23 cellular contexts compared by ENCODE assay signal in the genomic region with DNA sequence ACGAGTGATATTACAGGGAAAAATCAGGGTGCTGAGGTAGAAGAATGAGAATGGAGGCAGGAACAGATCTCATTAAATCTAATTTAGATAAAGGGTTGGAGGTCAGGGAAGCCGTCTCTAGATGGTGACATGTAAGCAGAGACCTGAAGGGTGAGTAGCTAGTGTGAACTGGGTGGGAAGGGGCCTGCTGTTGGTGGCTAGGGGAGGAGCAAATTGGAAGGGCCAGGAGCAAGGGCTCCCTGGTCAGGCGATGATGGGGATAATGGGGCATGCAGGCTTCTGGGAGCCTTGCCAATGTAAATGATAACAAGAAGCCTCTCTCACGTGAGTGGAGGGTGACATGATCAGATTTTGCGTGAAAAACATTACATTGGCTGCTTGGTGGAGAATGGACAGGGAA.
DNase-seq lines count a peak whose midpoint lies in the region; ATAC-seq and TF ChIP-seq lines count a peak whose summit lies in the region.
"Had no signal": no experiment of that assay in that cellular context is flagged by ENCODE, and none has a peak within 500 bp of the region (broad histone marks: within the 10 kb centered on the region; RNA-seq: fewer than 3 reads in every experiment).

No MANE protein-coding gene starts in this region.

- in situ Hi-C loops in brain microvascular endothelial cell (cut with HindIII; ENCODE audit: low pct_ligation_motif_present, low sequenced_read_pairs): no loop called here

- no peak overlapping the region for H3K27ac ChIP-seq in brain microvascular endothelial cell
- H3K27ac ChIP-seq: 22Rv1, BLaER1, PC-9, RWPE1 had no signal

- no peak for TF ChIP-seq CTCF in brain microvascular endothelial cell (IDR thresholded peaks at IDR 0.05; ENCODE audit: low read depth, low read length, missing control alignments)

- DNase-seq in NCI-H1092 treated with DMSO at 0.1 percent for 48 hours (lab: John Stamatoyannopoulos, UW): peak; percentile 1
- no peak for DNase-seq in NCI-H1092 (lab: John Stamatoyannopoulos, UW)
- peak; percentile 11 for DNase-seq in activated CD8-positive, alpha-beta memory T cell treated with anti-CD3 and anti-CD28 coated beads, Interleukin-2, amount 10 ng/mL, durations not matched to agents 7 days and 5 days
- DNase-seq in activated CD8-positive, alpha-beta memory T cell treated with anti-CD3 and anti-CD28 coated beads, Interleukin-2, amount 50 U/mL, for 48 hours: no peak
- DNase-seq in memory B cell (ENCODE audit: low spot score in 2 of 2): no peak
- no peak for DNase-seq in cerebellar cortex (ENCODE audit: low spot score)
- no peak for DNase-seq in RPMI8226
- no peak for DNase-seq in brain microvascular endothelial cell
- DNase-seq: ACHN; CD4-positive, alpha-beta T cell; COR-L47; DMS 273 treated with DMSO at 0.1 percent for 48 hours; IMR-90; NCI-H187; NCI-H2227 treated with DMSO at 0.1 percent for 48 hours; NCI-H524; PC-9; SHP77 treated with DMSO at 0.1 percent for 48 hours; T-helper 1 cell had no signal

- peaks cover 5% of the 10 kb centered on the region for H3K27me3 ChIP-seq in brain microvascular endothelial cell (replicated peaks)
- H3K27me3 ChIP-seq: BLaER1 had no signal

- no peaks in the 10 kb centered on the region for H3K9me3 Mint-ChIP-seq in activated CD8-positive, alpha-beta memory T cell treated with anti-CD3 and anti-CD28 coated beads, Interleukin-2, amount 10 ng/mL, durations not matched to agents 7 days and 5 days (ENCODE audit: low read depth)
- H3K9me3 Mint-ChIP-seq in memory B cell: no peaks in the 10 kb centered on the region
- H3K9me3 Mint-ChIP-seq: CD4-positive, alpha-beta T cell had no signal

- ATAC-seq in activated CD8-positive, alpha-beta memory T cell treated with anti-CD3 and anti-CD28 coated beads, Interleukin-2, amount 10 ng/mL, durations not matched to agents 7 days and 5 days: no peak
- ATAC-seq in memory B cell (ENCODE audit: low read depth): no peak
- ATAC-seq: HCT116 had no signal

- no peak overlapping the region for H3K4me3 ChIP-seq in brain microvascular endothelial cell (ENCODE audit: low read depth, low read length)
- H3K4me3 ChIP-seq: BLaER1, PC-9 had no signal

- H3K4me3 Mint-ChIP-seq in activated CD8-positive, alpha-beta memory T cell treated with anti-CD3 and anti-CD28 coated beads, Interleukin-2, amount 10 ng/mL, durations not matched to agents 7 days and 5 days: no peak overlapping the region
- no peak overlapping the region for H3K4me3 Mint-ChIP-seq in memory B cell
- H3K4me3 Mint-ChIP-seq: CD4-positive, alpha-beta T cell had no signal

- H3K4me1 Mint-ChIP-seq in activated CD8-positive, alpha-beta memory T cell treated with anti-CD3 and anti-CD28 coated beads, Interleukin-2, amount 10 ng/mL, durations not matched to agents 7 days and 5 days: no peaks in the 10 kb centered on the region
- peaks cover 28% of the 10 kb centered on the region for H3K4me1 Mint-ChIP-seq in memory B cell

- CTCF ChIA-PET in activated CD8-positive, alpha-beta memory T cell treated with anti-CD3 and anti-CD28 coated beads, Interleukin-2, amount 10 ng/mL, durations not matched to agents 7 days and 5 days (lab: Charles Lee): no interaction called here

- H3K27me3 Mint-ChIP-seq in activated CD8-positive, alpha-beta memory T cell treated with anti-CD3 and anti-CD28 coated beads, Interleukin-2, amount 10 ng/mL, durations not matched to agents 7 days and 5 days: peaks cover 12% of the 10 kb centered on the region
- no peaks in the 10 kb centered on the region for H3K27me3 Mint-ChIP-seq in memory B cell

- H3K36me3 Mint-ChIP-seq in activated CD8-positive, alpha-beta memory T cell treated with anti-CD3 and anti-CD28 coated beads, Interleukin-2, amount 10 ng/mL, durations not matched to agents 7 days and 5 days: no peaks in the 10 kb centered on the region
- peaks cover 43% of the 10 kb centered on the region for H3K36me3 Mint-ChIP-seq in memory B cell

- H3K36me3 ChIP-seq in brain microvascular endothelial cell (replicated peaks): no peaks in the 10 kb centered on the region

- H3K27ac Mint-ChIP-seq in activated CD8-positive, alpha-beta memory T cell treated with anti-CD3 and anti-CD28 coated beads, Interleukin-2, amount 10 ng/mL, durations not matched to agents 7 days and 5 days: no peak overlapping the region
- H3K27ac Mint-ChIP-seq in memory B cell: peak overlapping the region; percentile 79
- H3K27ac Mint-ChIP-seq: CD4-positive, alpha-beta T cell had no signal

Comparison
In these comparisons a context has a peak if more than half of its experiments do, and no peak if none do; other contexts are left out.
1. DNase-seq: peak in NCI-H1092 treated with DMSO at 0.1 percent for 48 hours (single experiment) and activated CD8-positive, alpha-beta memory T cell treated with anti-CD3 and anti-CD28 coated beads, Interleukin-2, amount 10 ng/mL, durations not matched to agents 7 days and 5 days (single experiment); none in NCI-H1092 (single experiment), activated CD8-positive, alpha-beta memory T cell treated with anti-CD3 and anti-CD28 coated beads, Interleukin-2, amount 50 U/mL, for 48 hours (single experiment), memory B cell (0 of 2), cerebellar cortex (single experiment), RPMI8226 (single experiment) and brain microvascular endothelial cell (single experiment).